In genomic region chr11:1750840-1751520, GRCh38 we compare ENCODE assay signal across 1 cellular context.
TF ChIP-seq lines count a peak whose summit lies in the region.

No MANE protein-coding gene starts in this region.

TF ChIP-seq in GM12878, 131 proteins besides CTCF, POLR2A, EP300 and RAD21:
- TF ChIP-seq IRF4 (IDR thresholded peaks at IDR 0.05; ENCODE audit: low read depth, low read length) (no peak), TAF1 (IDR thresholded peaks at IDR 0.05; ENCODE audit: borderline replicate concordance, low read depth, low read length) (no peak), MEF2B (IDR thresholded peaks at IDR 0.05; ENCODE audit: partially characterized antibody, poor library complexity, severe bottlenecking) (no peak), ZBTB33 (IDR thresholded peaks at IDR 0.05) (no peak), TBL1XR1 (IDR thresholded peaks at IDR 0.05; ENCODE audit: low read depth, low read length) (no peak), STAT1 (conservative IDR thresholded peaks at IDR 0.05) (no peak), CBX3 (IDR thresholded peaks at IDR 0.05; ENCODE audit: borderline replicate concordance, low read depth) (no peak), HCFC1 (IDR thresholded peaks at IDR 0.05; ENCODE audit: low read length) (no peak), ZBTB11 (CRISPR knock-in tag; IDR thresholded peaks at IDR 0.05) (no peak), CREM (IDR thresholded peaks at IDR 0.05; ENCODE audit: low read depth) (no peak), RELA (IDR thresholded peaks at IDR 0.05; ENCODE audit: borderline replicate concordance, partially characterized antibody) (no peak), HDGF (IDR thresholded peaks at IDR 0.05) (no peak), FOXK2 (IDR thresholded peaks at IDR 0.05) (no peak), HDAC6 (IDR thresholded peaks at IDR 0.05; ENCODE audit: unreplicated experiment) (no peak), SMAD1 (IDR thresholded peaks at IDR 0.05; ENCODE audit: low read depth, partially characterized antibody) (no peak), POLR2AphosphoS5 (IDR thresholded peaks at IDR 0.05; ENCODE audit: low read length) (no peak), TCF12 (IDR thresholded peaks at IDR 0.05; ENCODE audit: low read depth, low read length) (no peak)
